1 cellular context compared by ENCODE assay signal in the genomic region with DNA sequence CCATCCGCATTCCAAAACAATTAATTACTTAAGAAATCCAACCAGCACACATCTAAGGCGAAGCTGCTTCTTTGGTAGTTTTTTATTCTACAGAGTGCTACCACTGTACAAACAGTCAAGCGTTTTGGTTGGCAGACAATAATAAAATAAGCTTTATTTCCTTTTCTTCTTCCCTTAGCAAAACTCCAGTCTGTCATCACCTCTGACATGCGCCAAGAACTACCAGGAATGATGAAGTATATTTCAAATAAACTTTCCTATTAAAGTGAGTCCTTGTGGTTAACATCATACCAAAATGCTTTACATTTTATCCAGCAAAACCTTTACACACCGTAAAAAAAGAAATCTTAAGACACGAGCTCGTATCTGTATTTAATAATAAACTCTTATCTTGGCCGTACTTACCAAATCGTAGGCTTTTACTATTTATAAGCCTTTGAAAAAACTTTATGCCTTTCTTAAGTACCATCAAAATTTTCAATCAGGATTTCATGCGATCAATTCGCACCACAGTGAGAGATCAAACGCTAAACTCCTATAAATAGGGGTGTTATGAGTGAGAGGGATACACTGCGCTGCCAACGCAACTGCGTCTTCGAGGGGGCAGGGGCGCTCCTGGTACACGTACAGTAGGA.
TF ChIP-seq lines count a peak whose summit lies in the region.

No MANE protein-coding gene starts in this region.

TF ChIP-seq in HepG2, 621 proteins besides CTCF, POLR2A, EP300 and RAD21 (continued from another document):
- TF ChIP-seq, protein P1, sequence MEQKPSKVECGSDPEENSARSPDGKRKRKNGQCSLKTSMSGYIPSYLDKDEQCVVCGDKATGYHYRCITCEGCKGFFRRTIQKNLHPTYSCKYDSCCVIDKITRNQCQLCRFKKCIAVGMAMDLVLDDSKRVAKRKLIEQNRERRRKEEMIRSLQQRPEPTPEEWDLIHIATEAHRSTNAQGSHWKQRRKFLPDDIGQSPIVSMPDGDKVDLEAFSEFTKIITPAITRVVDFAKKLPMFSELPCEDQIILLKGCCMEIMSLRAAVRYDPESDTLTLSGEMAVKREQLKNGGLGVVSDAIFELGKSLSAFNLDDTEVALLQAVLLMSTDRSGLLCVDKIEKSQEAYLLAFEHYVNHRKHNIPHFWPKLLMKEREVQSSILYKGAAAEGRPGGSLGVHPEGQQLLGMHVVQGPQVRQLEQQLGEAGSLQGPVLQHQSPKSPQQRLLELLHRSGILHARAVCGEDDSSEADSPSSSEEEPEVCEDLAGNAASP (CRISPR knock-in tag; IDR thresholded peaks at IDR 0.05; ENCODE audit: borderline replicate concordance) = no peak
- TF ChIP-seq, protein P2, sequence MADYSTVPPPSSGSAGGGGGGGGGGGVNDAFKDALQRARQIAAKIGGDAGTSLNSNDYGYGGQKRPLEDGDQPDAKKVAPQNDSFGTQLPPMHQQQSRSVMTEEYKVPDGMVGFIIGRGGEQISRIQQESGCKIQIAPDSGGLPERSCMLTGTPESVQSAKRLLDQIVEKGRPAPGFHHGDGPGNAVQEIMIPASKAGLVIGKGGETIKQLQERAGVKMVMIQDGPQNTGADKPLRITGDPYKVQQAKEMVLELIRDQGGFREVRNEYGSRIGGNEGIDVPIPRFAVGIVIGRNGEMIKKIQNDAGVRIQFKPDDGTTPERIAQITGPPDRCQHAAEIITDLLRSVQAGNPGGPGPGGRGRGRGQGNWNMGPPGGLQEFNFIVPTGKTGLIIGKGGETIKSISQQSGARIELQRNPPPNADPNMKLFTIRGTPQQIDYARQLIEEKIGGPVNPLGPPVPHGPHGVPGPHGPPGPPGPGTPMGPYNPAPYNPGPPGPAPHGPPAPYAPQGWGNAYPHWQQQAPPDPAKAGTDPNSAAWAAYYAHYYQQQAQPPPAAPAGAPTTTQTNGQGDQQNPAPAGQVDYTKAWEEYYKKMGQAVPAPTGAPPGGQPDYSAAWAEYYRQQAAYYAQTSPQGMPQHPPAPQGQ (CRISPR knock-in tag; IDR thresholded peaks at IDR 0.05; ENCODE audit: borderline replicate concordance) = 0 out of 2 replicates have a peak, but pooled peaks have one; percentile 10
- no peak for TF ChIP-seq ZNF343 (CRISPR knock-in tag; IDR thresholded peaks at IDR 0.05)
- TF ChIP-seq ZNF382 (CRISPR knock-in tag; IDR thresholded peaks at IDR 0.05; ENCODE audit: borderline replicate concordance) = no peak
